In the genomic region with DNA sequence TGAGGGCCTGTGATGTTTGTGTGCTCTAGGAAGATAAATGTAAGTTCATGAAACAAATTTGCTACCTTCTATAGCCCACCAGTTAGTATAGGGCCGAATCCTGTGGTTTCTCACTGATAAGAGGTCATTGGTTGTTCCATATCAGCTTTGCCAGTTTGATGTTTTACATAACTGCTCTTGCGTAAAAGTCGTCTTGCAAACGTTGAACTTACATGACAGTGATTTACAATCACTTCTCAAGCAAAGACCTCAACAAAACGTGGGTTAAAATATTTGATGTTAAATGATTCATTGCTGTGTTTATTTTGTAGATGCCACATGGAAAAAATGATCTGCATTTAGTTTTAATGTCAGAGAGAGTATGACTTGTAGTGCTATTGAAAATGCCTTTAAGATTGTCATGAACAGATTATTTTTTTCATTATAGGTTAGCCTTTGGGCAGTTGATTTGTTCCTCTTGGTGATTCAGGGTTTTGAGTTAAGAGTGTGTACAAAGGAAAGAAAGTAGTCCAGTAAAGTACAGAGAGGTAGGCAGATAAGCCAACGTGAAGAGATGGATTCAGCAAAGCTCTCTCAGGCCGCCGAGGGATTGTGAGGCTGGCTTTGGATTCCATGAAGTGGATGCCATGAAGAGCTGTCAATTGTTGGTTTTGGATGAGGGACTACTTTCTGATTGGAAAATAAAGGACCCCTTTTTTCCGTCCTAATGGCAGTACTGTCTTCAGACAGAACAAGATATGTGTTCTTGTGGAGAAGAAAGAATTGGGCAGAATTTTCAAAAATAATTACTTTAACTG, we compare ENCODE assay signal across 1 cellular context.
TF ChIP-seq lines count a peak whose summit lies in the region.

No MANE protein-coding gene starts in this region.

TF ChIP-seq in endothelial cell of umbilical vein, 7 proteins besides CTCF, POLR2A, EP300 and RAD21:
- TF ChIP-seq POLR2AphosphoS5 (IDR thresholded peaks at IDR 0.05; ENCODE audit: insufficient read depth, low read depth, low read length) = no peak
- no peak for TF ChIP-seq GATA2 (IDR thresholded peaks at IDR 0.05; ENCODE audit: insufficient read depth, insufficient read length, low read depth, low read length)
- no peak for TF ChIP-seq MYC (IDR thresholded peaks at IDR 0.05; ENCODE audit: low read depth, low read length)
- TF ChIP-seq EZH2 (IDR thresholded peaks at IDR 0.05; ENCODE audit: borderline replicate concordance, low read depth, low read length, severe bottlenecking) = no peak
- TF ChIP-seq JUN (IDR thresholded peaks at IDR 0.05; ENCODE audit: borderline replicate concordance, insufficient read depth, insufficient read length, low read depth) = no peak
- TF ChIP-seq, protein P1, sequence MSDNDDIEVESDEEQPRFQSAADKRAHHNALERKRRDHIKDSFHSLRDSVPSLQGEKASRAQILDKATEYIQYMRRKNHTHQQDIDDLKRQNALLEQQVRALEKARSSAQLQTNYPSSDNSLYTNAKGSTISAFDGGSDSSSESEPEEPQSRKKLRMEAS (IDR thresholded peaks at IDR 0.05; ENCODE audit: insufficient read depth, insufficient read length) = no peak
